Comparison of ENCODE assay signal across 16 cellular contexts in genomic region chr11:95091663-95092062, GRCh38. TPM values are rescaled to one million over a fixed set of nuclear protein-coding genes. Genes with fewer than 3 reads are reported as not detected.
DNase-seq lines count a peak whose midpoint lies in the region; ATAC-seq and TF ChIP-seq lines count a peak whose summit lies in the region.
"Had no signal": no experiment of that assay in that cellular context is flagged by ENCODE, and none has a peak within 500 bp of the region (broad histone marks: within the 10 kb centered on the region; RNA-seq: fewer than 3 reads in every experiment).

No MANE protein-coding gene starts in this region.

- no peak for TF ChIP-seq CTCF in natural killer cell (IDR thresholded peaks at IDR 0.05)

- no peaks in the 10 kb centered on the region for H3K27me3 ChIP-seq in ACC112 (ENCODE audit: insufficient read depth, low read length)
- no peaks in the 10 kb centered on the region for H3K27me3 ChIP-seq in CD8-positive, alpha-beta memory T cell (ENCODE audit: insufficient read depth, low read length, poor library complexity, severe bottlenecking)

- H3K36me3 ChIP-seq in ACC112 (ENCODE audit: insufficient read depth, low read length): no peaks in the 10 kb centered on the region
- no peaks in the 10 kb centered on the region for H3K36me3 ChIP-seq in CD8-positive, alpha-beta memory T cell (ENCODE audit: insufficient read depth, low read length)
- H3K36me3 ChIP-seq: prostate gland had no signal

- H3K9me3 Mint-ChIP-seq in CD8-positive, alpha-beta memory T cell: no peaks in the 10 kb centered on the region
- no peaks in the 10 kb centered on the region for H3K9me3 Mint-ChIP-seq in activated T-helper 2 cell treated with anti-CD3 and anti-CD28 coated beads, Interferon-gamma antibody, Interleukin-2, Interleukin-4, amounts not matched to agents 10 μg/mL and 5 μg/mL and 100 μg/mL, durations not matched to agents 14 hours and 24 hours and 36 hours
- H3K9me3 Mint-ChIP-seq in natural killer cell: no peaks in the 10 kb centered on the region

- POLR2A ChIA-PET in CD8-positive, alpha-beta memory T cell (lab: Charles Lee): interaction anchor here (5.0 kb wide), 1 partner anchor 22 kb away, joined by 164 read pairs; the partner anchor contains the start of gene SRSF8

- H3K4me1 ChIP-seq in ACC112 (ENCODE audit: control insufficient read depth, insufficient read depth, low read length, unreplicated experiment): peaks cover 54% of the 10 kb centered on the region
- peaks cover 33% of the 10 kb centered on the region for H3K4me1 ChIP-seq in CD8-positive, alpha-beta memory T cell (ENCODE audit: insufficient read depth, low read length)

- H2AFZ ChIP-seq in ACC112 (ENCODE audit: low read length, unreplicated experiment): no peak overlapping the region

- H3K36me3 Mint-ChIP-seq in CD8-positive, alpha-beta memory T cell: peaks cover 0 to 9% (median 4%) of the 10 kb centered on the region in 3 donors
- H3K36me3 Mint-ChIP-seq in activated T-helper 2 cell treated with anti-CD3 and anti-CD28 coated beads, Interferon-gamma antibody, Interleukin-2, Interleukin-4, amounts not matched to agents 10 μg/mL and 5 μg/mL and 100 μg/mL, durations not matched to agents 14 hours and 24 hours and 36 hours (ENCODE audit: low read depth): peaks cover 39% of the 10 kb centered on the region
- no peaks in the 10 kb centered on the region for H3K36me3 Mint-ChIP-seq in natural killer cell

- H3K9me3 ChIP-seq in CD8-positive, alpha-beta memory T cell (ENCODE audit: low read length): no peaks in the 10 kb centered on the region
- H3K9me3 ChIP-seq: prostate gland had no signal

- peaks cover 52 to 75% (median 53%) of the 10 kb centered on the region in 3 donors for H3K4me1 Mint-ChIP-seq in CD8-positive, alpha-beta memory T cell
- H3K4me1 Mint-ChIP-seq in activated T-helper 2 cell treated with anti-CD3 and anti-CD28 coated beads, Interferon-gamma antibody, Interleukin-2, Interleukin-4, amounts not matched to agents 10 μg/mL and 5 μg/mL and 100 μg/mL, durations not matched to agents 14 hours and 24 hours and 36 hours (ENCODE audit: low read depth): peaks cover 67% of the 10 kb centered on the region
- peaks cover 48 to 50% of the 10 kb centered on the region in 2 donors for H3K4me1 Mint-ChIP-seq in natural killer cell

- DNase-seq in CD8-positive, alpha-beta memory T cell: no peak
- DNase-seq in activated T-helper 2 cell treated with anti-CD3 and anti-CD28 coated beads, Interferon-gamma antibody, Interleukin-2, Interleukin-4, amounts not matched to agents 10 μg/mL and 5 μg/mL and 100 μg/mL, durations not matched to agents 14 hours and 24 hours and 36 hours (ENCODE audit: low spot score): no peak
- no peak for DNase-seq in natural killer cell
- no peak for DNase-seq in NCI-H526 treated with DMSO at 0.1 percent for 48 hours (lab: John Stamatoyannopoulos, UW)
- DNase-seq in NAMALWA (ENCODE audit: low spot score): no peak
- DNase-seq in anterior cingulate cortex (lab: John Stamatoyannopoulos, UW): no peak
- DNase-seq: activated CD4-positive, alpha-beta T cell treated with anti-CD3 and anti-CD28 coated beads, Interleukin-2, amount 50 U/mL, for 1 hour; amygdala; foreskin melanocyte; stimulated activated CD4-positive, alpha-beta T cell treated with anti-CD3 and anti-CD28 coated beads, Interleukin-2, amount 100 ng/mL, for 24 hours; SW 1271 had no signal

- no peak for ATAC-seq in natural killer cell
- ATAC-seq in GM19467 (IDR thresholded peaks at IDR 0.05; ENCODE audit: unreplicated experiment): no peak

- CTCF ChIA-PET in CD8-positive, alpha-beta memory T cell (lab: Charles Lee): interaction anchor here (1.4 to 7.5 kb wide), 6 partner anchors 10 to 618 kb away, joined by 3 to 116 read pairs (median 8); partner anchors contain the start of gene SRSF8

- peaks cover 31% of the 10 kb centered on the region for H3K79me2 ChIP-seq in ACC112 (ENCODE audit: control insufficient read depth, insufficient read depth, low read length, unreplicated experiment)

- H3K27me3 Mint-ChIP-seq in CD8-positive, alpha-beta memory T cell: no peaks in the 10 kb centered on the region
- H3K27me3 Mint-ChIP-seq in activated T-helper 2 cell treated with anti-CD3 and anti-CD28 coated beads, Interferon-gamma antibody, Interleukin-2, Interleukin-4, amounts not matched to agents 10 μg/mL and 5 μg/mL and 100 μg/mL, durations not matched to agents 14 hours and 24 hours and 36 hours (ENCODE audit: low read depth): no peaks in the 10 kb centered on the region
- no peaks in the 10 kb centered on the region for H3K27me3 Mint-ChIP-seq in natural killer cell (ENCODE audit: low read depth in 2 of 2)

- H3K4me3 ChIP-seq in ACC112 (ENCODE audit: low read depth, low read length): peak overlapping the region; percentile 93
- no peak overlapping the region for H3K4me3 ChIP-seq in CD8-positive, alpha-beta memory T cell (ENCODE audit: low read length)

- H3K27ac Mint-ChIP-seq in CD8-positive, alpha-beta memory T cell: peak overlapping the region in 3 of 8 donors; percentile 8 to 53 (median 31)
- peak overlapping the region; percentile 73 for H3K27ac Mint-ChIP-seq in activated T-helper 2 cell treated with anti-CD3 and anti-CD28 coated beads, Interferon-gamma antibody, Interleukin-2, Interleukin-4, amounts not matched to agents 10 μg/mL and 5 μg/mL and 100 μg/mL, durations not matched to agents 14 hours and 24 hours and 36 hours
- H3K27ac Mint-ChIP-seq in natural killer cell: no peak overlapping the region

- 0 out of 2 replicates have a peak overlapping the region, but pooled peaks have one; percentile 1 for H3K27ac ChIP-seq in ACC112 (ENCODE audit: low read depth, low read length)
- no peak overlapping the region for H3K27ac ChIP-seq in CD8-positive, alpha-beta memory T cell (ENCODE audit: low read depth, low read length)

- intact Hi-C loops in activated T-helper 2 cell treated with anti-CD3 and anti-CD28 coated beads, Interferon-gamma antibody, Interleukin-2, Interleukin-4, amounts not matched to agents 10 μg/mL and 5 μg/mL and 100 μg/mL, durations not matched to agents 14 hours and 24 hours and 36 hours (cut with micrococcal nuclease): loop anchor here (5.0 to 10.0 kb wide), 4 partner anchors 119 to 957 kb away; partner anchors contain the start of genes CWC15 and KDM4D
- intact Hi-C loops in natural killer cell (cut with micrococcal nuclease): no loop called here

- H3K4me3 Mint-ChIP-seq in CD8-positive, alpha-beta memory T cell: peak overlapping the region; percentile 13 to 95 (median 90)
- peak overlapping the region; percentile 83 for H3K4me3 Mint-ChIP-seq in activated T-helper 2 cell treated with anti-CD3 and anti-CD28 coated beads, Interferon-gamma antibody, Interleukin-2, Interleukin-4, amounts not matched to agents 10 μg/mL and 5 μg/mL and 100 μg/mL, durations not matched to agents 14 hours and 24 hours and 36 hours (ENCODE audit: low read depth)
- H3K4me3 Mint-ChIP-seq in natural killer cell: peak overlapping the region; percentile 33

RNA-seq across cellular contexts. Expression of gene ENDOD1, which starts 2.0 kb away (rescaled TPM):
- total RNA-seq in CD8-positive, alpha-beta memory T cell: 10 to 100 TPM; 29.6 to 30.1 TPM
- 11.1 TPM for polyA plus RNA-seq in CD8-positive, alpha-beta memory T cell
- total RNA-seq in activated T-helper 2 cell treated with anti-CD3 and anti-CD28 coated beads, Interferon-gamma antibody, Interleukin-2, Interleukin-4, amounts not matched to agents 10 μg/mL and 5 μg/mL and 100 μg/mL, durations not matched to agents 14 hours and 24 hours and 36 hours: 33.7 and 34.9 TPM in 2 replicates
- total RNA-seq in natural killer cell: 10 to 100 TPM; 10.1 to 15.5 (median 14.0) TPM

RNA-seq across cellular contexts. Expression of gene SRSF8, which starts 24.9 kb away (rescaled TPM):
- 10 to 100 TPM; 75.8 to 82.8 TPM for total RNA-seq in CD8-positive, alpha-beta memory T cell
- polyA plus RNA-seq in CD8-positive, alpha-beta memory T cell: 91.6 TPM
- 43.5 and 50.3 TPM in 2 replicates for total RNA-seq in activated T-helper 2 cell treated with anti-CD3 and anti-CD28 coated beads, Interferon-gamma antibody, Interleukin-2, Interleukin-4, amounts not matched to agents 10 μg/mL and 5 μg/mL and 100 μg/mL, durations not matched to agents 14 hours and 24 hours and 36 hours
- 10 to 100 TPM; 40.0 to 51.8 (median 43.0) TPM for total RNA-seq in natural killer cell

RNA-seq across cellular contexts. Expression of gene KDM4F, which starts 42.4 kb away (rescaled TPM):
- not detected for total RNA-seq in CD8-positive, alpha-beta memory T cell
- polyA plus RNA-seq in CD8-positive, alpha-beta memory T cell: not detected
- not detected in 2 replicates for total RNA-seq in activated T-helper 2 cell treated with anti-CD3 and anti-CD28 coated beads, Interferon-gamma antibody, Interleukin-2, Interleukin-4, amounts not matched to agents 10 μg/mL and 5 μg/mL and 100 μg/mL, durations not matched to agents 14 hours and 24 hours and 36 hours
- not detected for total RNA-seq in natural killer cell
- total RNA-seq: H4, prostate gland had no signal
- polyA plus RNA-seq: BJ had no signal

Comparison
In these comparisons a context has a peak if more than half of its experiments do, and no peak if none do; other contexts are left out.
1. H3K4me3 Mint-ChIP-seq: peak in every context shown above with its lines; median percentile 90 in CD8-positive, alpha-beta memory T cell; 83 in activated T-helper 2 cell treated with anti-CD3 and anti-CD28 coated beads, Interferon-gamma antibody, Interleukin-2, Interleukin-4, amounts not matched to agents 10 μg/mL and 5 μg/mL and 100 μg/mL, durations not matched to agents 14 hours and 24 hours and 36 hours; 33 in natural killer cell.